Comparison of ENCODE assay signal across 23 cellular contexts in genomic region chr5:161064297-161064696, GRCh38.
"Had no signal": no experiment of that assay in that cellular context is flagged by ENCODE, and none has a peak within 500 bp of the region (broad histone marks: within the 10 kb centered on the region; RNA-seq: fewer than 3 reads in every experiment).

No MANE protein-coding gene starts in this region.

- DNase-seq: dorsolateral prefrontal cortex; effector CD4-positive, alpha-beta T cell; foreskin fibroblast; gastrocnemius medialis; left cardiac atrium; left lung; mesenchymal stem cell; midbrain; naive thymus-derived CD4-positive, alpha-beta T cell; sigmoid colon; stimulated activated CD4-positive, alpha-beta T cell treated with anti-CD3 and anti-CD28 coated beads, Interleukin-2, amount 100 ng/mL, for 24 hours; stimulated activated CD4-positive, alpha-beta T cell treated with anti-CD3 and anti-CD28 coated beads, Interleukin-4, amount 100 ng/mL, for 24 hours; stimulated activated naive CD4-positive, alpha-beta T cell treated with Interleukin-2 at 50 U/mL for 16 hours; stomach; thyroid gland; trophoblast cell had no signal

- H3K4me3 ChIP-seq: dorsolateral prefrontal cortex, gastrocnemius medialis, left lung, prostate gland, right atrium auricular region, sigmoid colon, stomach, thyroid gland, vagina had no signal

- H3K27me3 ChIP-seq: dorsolateral prefrontal cortex, gastrocnemius medialis, left lung, right atrium auricular region, sigmoid colon, stomach, thyroid gland, vagina had no signal

- H3K36me3 Mint-ChIP-seq: naive thymus-derived CD4-positive, alpha-beta T cell; stimulated activated effector memory CD8-positive, alpha-beta T cell treated with anti-CD3 and anti-CD28 coated beads, Interleukin-12 subunit alpha, Interleukin-12 subunit beta, amount 100 ng/mL, for 72 hours had no signal

- H3K4me3 Mint-ChIP-seq: naive thymus-derived CD4-positive, alpha-beta T cell; nephron; stimulated activated effector memory CD8-positive, alpha-beta T cell treated with anti-CD3 and anti-CD28 coated beads, Interleukin-12 subunit alpha, Interleukin-12 subunit beta, amount 100 ng/mL, for 72 hours had no signal

- H3K36me3 ChIP-seq: gastrocnemius medialis, left lung, prostate gland, right atrium auricular region, sigmoid colon, stomach, thyroid gland, vagina had no signal

- H3K4me1 Mint-ChIP-seq: naive thymus-derived CD4-positive, alpha-beta T cell; nephron; stimulated activated effector memory CD8-positive, alpha-beta T cell treated with anti-CD3 and anti-CD28 coated beads, Interleukin-12 subunit alpha, Interleukin-12 subunit beta, amount 100 ng/mL, for 72 hours had no signal

- H3K9me3 ChIP-seq: gastrocnemius medialis, left lung, prostate gland, right atrium auricular region, sigmoid colon, thyroid gland, vagina had no signal

- H3K27ac ChIP-seq: dorsolateral prefrontal cortex, epithelial cell of prostate, gastrocnemius medialis, left lung, prostate gland, right atrium auricular region, sigmoid colon, stomach, thyroid gland, vagina had no signal

- H3K27ac Mint-ChIP-seq: naive thymus-derived CD4-positive, alpha-beta T cell; nephron; stimulated activated effector memory CD8-positive, alpha-beta T cell treated with anti-CD3 and anti-CD28 coated beads, Interleukin-12 subunit alpha, Interleukin-12 subunit beta, amount 100 ng/mL, for 72 hours had no signal

- H3K4me1 ChIP-seq: gastrocnemius medialis, left lung, prostate gland, right atrium auricular region, sigmoid colon, stomach, thyroid gland, vagina had no signal

- H3K9me3 Mint-ChIP-seq: nephron; stimulated activated effector memory CD8-positive, alpha-beta T cell treated with anti-CD3 and anti-CD28 coated beads, Interleukin-12 subunit alpha, Interleukin-12 subunit beta, amount 100 ng/mL, for 72 hours had no signal

- ATAC-seq: esophagus mucosa; gastrocnemius medialis; left cardiac atrium; left lung; naive thymus-derived CD4-positive, alpha-beta T cell; stimulated activated effector memory CD8-positive, alpha-beta T cell treated with anti-CD3 and anti-CD28 coated beads, Interleukin-12 subunit alpha, Interleukin-12 subunit beta, amount 100 ng/mL, for 72 hours had no signal
